Comparison of ENCODE assay signal across 16 cellular contexts in genomic region chr20:41848180-41848579, GRCh38.
A peak's percentile ranks its signal among the peaks of the same experiment; 100 is the strongest.
DNase-seq lines count a peak whose midpoint lies in the region; ATAC-seq and TF ChIP-seq lines count a peak whose summit lies in the region.
"Had no signal": no experiment of that assay in that cellular context is flagged by ENCODE, and none has a peak within 500 bp of the region (broad histone marks: within the 10 kb centered on the region; RNA-seq: fewer than 3 reads in every experiment).

No MANE protein-coding gene starts in this region.

- H3F3A ChIP-seq in GM23248 (ENCODE audit: insufficient read depth) (no peaks in the 10 kb centered on the region), OCI-LY1 (ENCODE audit: insufficient read depth, low read length) (no peaks in the 10 kb centered on the region)

- H3K27ac ChIP-seq in A673 (ENCODE audit: low read depth, low read length, poor library complexity, severe bottlenecking) (no peak overlapping the region), GM23248 (no peak overlapping the region), OCI-LY1 (ENCODE audit: low read depth, low read length, poor library complexity, severe bottlenecking) (no peak overlapping the region)
- H3K27ac ChIP-seq: ascending aorta, upper lobe of right lung had no signal

- in situ Hi-C loops in GM23248 (cut with MboI) = no loop called here

- H3K9me3 ChIP-seq in A673 (ENCODE audit: low read depth, low read length, poor library complexity, severe bottlenecking) (no peaks in the 10 kb centered on the region), GM23248 (ENCODE audit: low read depth) (no peaks in the 10 kb centered on the region), OCI-LY1 (ENCODE audit: low read length) (no peaks in the 10 kb centered on the region)
- H3K9me3 ChIP-seq: ascending aorta, upper lobe of right lung had no signal

- CTCF ChIA-PET in A673 (lab: Charles Lee) = interaction anchor here (0.7 kb wide), 1 partner anchor 319 kb away, joined by 4 read pairs; no protein-coding TSS in a partner anchor

- POLR2A ChIA-PET in A673 (lab: Charles Lee; ENCODE audit: low non-redundant PET) = no interaction called here

- H4K20me1 ChIP-seq in GM23248 (ENCODE audit: insufficient read depth) = no peaks in the 10 kb centered on the region
- no peaks in the 10 kb centered on the region for H4K20me1 ChIP-seq in OCI-LY1 (ENCODE audit: insufficient read depth, low read length)

- H3K27me3 ChIP-seq in A673 (replicated peaks; ENCODE audit: insufficient read depth, low read depth, low read length, poor library complexity) = peaks cover 22% of the 10 kb centered on the region
- H3K27me3 ChIP-seq in GM23248 (replicated peaks; ENCODE audit: insufficient read depth) = no peaks in the 10 kb centered on the region
- H3K27me3 ChIP-seq in OCI-LY1 (ENCODE audit: insufficient read depth, low read length) = no peaks in the 10 kb centered on the region
- H3K27me3 ChIP-seq: ascending aorta, upper lobe of right lung had no signal

- no peaks in the 10 kb centered on the region for H3K9me2 ChIP-seq in GM23248 (ENCODE audit: insufficient read depth)
- no peaks in the 10 kb centered on the region for H3K9me2 ChIP-seq in OCI-LY1 (ENCODE audit: low read depth, low read length)

- intact Hi-C loops in A673 (cut with micrococcal nuclease; ENCODE audit: unreplicated experiment) = loop anchor here (2.0 kb wide), 1 partner anchor 109 kb away; no protein-coding TSS in a partner anchor

- H3K4me1 ChIP-seq in A673 (ENCODE audit: insufficient read depth, low read length, poor library complexity, severe bottlenecking) (no peaks in the 10 kb centered on the region), GM23248 (ENCODE audit: insufficient read depth) (no peaks in the 10 kb centered on the region), OCI-LY1 (ENCODE audit: insufficient read depth, low read length, severe bottlenecking) (no peaks in the 10 kb centered on the region)
- H3K4me1 ChIP-seq: ascending aorta, upper lobe of right lung had no signal

- H3K79me2 ChIP-seq in GM23248 (ENCODE audit: insufficient read depth) (no peaks in the 10 kb centered on the region), OCI-LY1 (ENCODE audit: insufficient read depth, low read length) (no peaks in the 10 kb centered on the region)

- no peak overlapping the region for H3K4me3 ChIP-seq in A673 (ENCODE audit: low read depth, low read length, poor library complexity, severe bottlenecking)
- H3K4me3 ChIP-seq in GM23248 = no peak overlapping the region
- no peak overlapping the region for H3K4me3 ChIP-seq in OCI-LY1 (ENCODE audit: low read depth, low read length, poor library complexity, severe bottlenecking)
- H3K4me3 ChIP-seq in epithelial cell of proximal tubule (ENCODE audit: low read depth, low read length) = no peak overlapping the region
- H3K4me3 ChIP-seq: ascending aorta, upper lobe of right lung had no signal

- DNase-seq in A673 (ENCODE audit: low spot score) (peak; percentile 20), GM23248 (peak; percentile 19), epithelial cell of proximal tubule (ENCODE audit: low read depth) (no peak)
- DNase-seq in central memory CD4-positive, alpha-beta T cell = no peak
- DNase-seq in activated naive CD4-positive, alpha-beta T cell treated with anti-CD3 and anti-CD28 coated beads, Interleukin-2, amount 50 U/mL, for 16 hours = no peak
- DNase-seq: activated gamma-delta T cell treated with Interleukin-2 at 50 U/mL for 16 hours; cortex of kidney; NCI-H2107; occipital lobe; stimulated activated naive CD4-positive, alpha-beta T cell; upper lobe of right lung had no signal

- no peaks in the 10 kb centered on the region for H3K36me3 ChIP-seq in A673 (ENCODE audit: insufficient read depth, low read length, poor library complexity, severe bottlenecking)
- no peaks in the 10 kb centered on the region for H3K36me3 ChIP-seq in GM23248 (ENCODE audit: low read depth)
- H3K36me3 ChIP-seq in OCI-LY1 (ENCODE audit: insufficient read depth, low read length) = no peaks in the 10 kb centered on the region
- H3K36me3 ChIP-seq: ascending aorta, upper lobe of right lung had no signal

- no TSS peak for BruUV-seq in A673 (replicated peaks; lab: Mats Ljungman, UMichigan)

- H2AFZ ChIP-seq in GM23248 = no peak overlapping the region
- no peak overlapping the region for H2AFZ ChIP-seq in OCI-LY1 (ENCODE audit: low read length)

- ATAC-seq in GM18517 (IDR thresholded peaks at IDR 0.05; ENCODE audit: unreplicated experiment) (no peak), HG03280 (IDR thresholded peaks at IDR 0.05; ENCODE audit: unreplicated experiment) (no peak)
- ATAC-seq: activated CD4-positive, CD25-positive, alpha-beta regulatory T cell treated with anti-CD3 and anti-CD28 coated beads, Interleukin-2, amount 50 U/mL, for 24 hours; upper lobe of right lung had no signal

- TF ChIP-seq CTCF in A673 (conservative IDR thresholded peaks at IDR 0.05; ENCODE audit: low read depth, low read length) = peak; percentile 44; the same call in 1 of the 2 replicates
- TF ChIP-seq CTCF in OCI-LY1 (IDR thresholded peaks at IDR 0.05; ENCODE audit: low read length) = peak; percentile 30; the same call in 1 of the 2 replicates
- TF ChIP-seq CTCF in epithelial cell of proximal tubule (conservative IDR thresholded peaks at IDR 0.05; ENCODE audit: low read depth, low read length) = peak; percentile 15

- H3K4me2 ChIP-seq in GM23248 (ENCODE audit: unreplicated experiment) = no peak overlapping the region
- H3K4me2 ChIP-seq in OCI-LY1 (ENCODE audit: low read length) = no peak overlapping the region

- H3K9ac ChIP-seq in GM23248 (no peak overlapping the region), OCI-LY1 (ENCODE audit: low read length) (no peak overlapping the region)

- WGBS in GM23248 (ENCODE audit: low coverage in 1 of 2, low lambda C conversion rate in 2 of 2, missing lambda C conversion rate in 2 of 2), 2 experiments = 13 to 19% methylated on average over 3 of the region's 3 CpGs

Comparison
In these comparisons a context has a peak if more than half of its experiments do, and no peak if none do; other contexts are left out.
1. DNase-seq: peak in A673 (single experiment) and GM23248 (single experiment); none in epithelial cell of proximal tubule (single experiment), central memory CD4-positive, alpha-beta T cell (single experiment) and activated naive CD4-positive, alpha-beta T cell treated with anti-CD3 and anti-CD28 coated beads, Interleukin-2, amount 50 U/mL, for 16 hours (single experiment).
2. Peak in every context shown above with its lines, with median percentiles within 50 percentile points of each other: CTCF ChIP-seq.